In genomic region chr2:130346041-130346740, GRCh38 we compare ENCODE assay signal across 28 cellular contexts. TPM values are rescaled to one million over a fixed set of nuclear protein-coding genes. Genes with fewer than 3 reads are reported as not detected.
DNase-seq lines count a peak whose midpoint lies in the region; ATAC-seq, FAIRE-seq and TF ChIP-seq lines count a peak whose summit lies in the region.
"Had no signal": no experiment of that assay in that cellular context is flagged by ENCODE, and none has a peak within 500 bp of the region (broad histone marks: within the 10 kb centered on the region; RNA-seq: fewer than 3 reads in every experiment).

No MANE protein-coding gene starts in this region.

- H3K4me2 ChIP-seq in DOHH2 (ENCODE audit: low read length) (peak overlapping the region; percentile 97), GM12878 (ENCODE audit: control insufficient read depth, insufficient read depth) (peak overlapping the region; percentile 21)
- H3K4me2 ChIP-seq: BLaER1 had no signal

- no peak for FAIRE-seq in GM12878 (lab: Jason Lieb, UNC)
- FAIRE-seq: endothelial cell of umbilical vein, GM18507, islet of Langerhans had no signal

- H3K27me3 ChIP-seq in DOHH2 (ENCODE audit: control insufficient read depth, low read length): no peaks in the 10 kb centered on the region
- H3K27me3 ChIP-seq in GM12878 (replicated peaks in 1 of 2; ENCODE audit: control insufficient read depth in 2 of 2, insufficient read depth in 2 of 2, low read length in 1 of 2): no peaks in the 10 kb centered on the region
- H3K27me3 ChIP-seq: BLaER1, dorsolateral prefrontal cortex, MG63, tibial artery had no signal

- no peaks in the 10 kb centered on the region for H3K9me3 Mint-ChIP-seq in activated T-cell treated with anti-CD3 and anti-CD28 coated beads, Interleukin-2, amount 50 U/mL, for 24 hours
- no peaks in the 10 kb centered on the region for H3K9me3 Mint-ChIP-seq in neural crest cell
- H3K9me3 Mint-ChIP-seq: activated T-helper 2 cell treated with anti-CD3 and anti-CD28 coated beads, Interferon-gamma antibody, Interleukin-2, Interleukin-4, amounts not matched to agents 10 μg/mL and 5 μg/mL and 100 μg/mL, durations not matched to agents 14 hours and 24 hours and 36 hours had no signal

- intact Hi-C loops in GM12878 (cut with micrococcal nuclease; ENCODE audit: unreplicated experiment): loop anchor here (10.0 kb wide), 1 partner anchor 759 kb away; the partner anchor contains the start of gene PLEKHB2

- no TSS peak for BruUV-seq in GM12878 (replicated peaks; lab: Mats Ljungman, UMichigan)

- H3K27ac ChIP-seq in DOHH2 (ENCODE audit: low read depth, low read length) (peak overlapping the region; percentile 99), GM12878 (ENCODE audit: control insufficient read depth, insufficient read depth) (peak overlapping the region; percentile 64; the same call in 1 of the 2 replicates)
- H3K27ac ChIP-seq: BLaER1, dorsolateral prefrontal cortex, SK-N-MC, tibial artery had no signal

- H2AFZ ChIP-seq in GM12878 (ENCODE audit: control insufficient read depth, low read depth, low read length): no peak overlapping the region

- POLR2A ChIA-PET in GM12878 (lab: Charles Lee): no interaction called here

- no peak overlapping the region for H3K4me3 Mint-ChIP-seq in activated T-cell treated with anti-CD3 and anti-CD28 coated beads, Interleukin-2, amount 50 U/mL, for 24 hours
- peak overlapping the region; percentile 66 for H3K4me3 Mint-ChIP-seq in neural crest cell
- H3K4me3 Mint-ChIP-seq: T-helper 17 cell had no signal

- peak overlapping the region; percentile 86 for H3K4me3 ChIP-seq in DOHH2 (ENCODE audit: low read length)
- H3K4me3 ChIP-seq in GM12878: no peak overlapping the region
- H3K4me3 ChIP-seq: BLaER1, dorsolateral prefrontal cortex, MG63, SK-N-MC, tibial artery had no signal

- no peak for TF ChIP-seq RAD21 in GM12878 (IDR thresholded peaks at IDR 0.05; ENCODE audit: insufficient read depth, low read depth, low read length)

- TF ChIP-seq CTCF in DOHH2 (IDR thresholded peaks at IDR 0.05; ENCODE audit: low read depth, low read length, poor library complexity, severe bottlenecking): no peak
- no peak for TF ChIP-seq CTCF in GM12878 (IDR thresholded peaks at IDR 0.05 in 2 of 3, conservative IDR thresholded peaks at IDR 0.05 in 1 of 3; ENCODE audit: control insufficient read depth in 2 of 3, extremely low read depth in 1 of 3, insufficient read depth in 1 of 3, low read depth in 3 of 3, low read length in 3 of 3)
- TF ChIP-seq CTCF in neural crest cell (conservative IDR thresholded peaks at IDR 0.05): no peak

- H3K27ac Mint-ChIP-seq in activated T-cell treated with anti-CD3 and anti-CD28 coated beads, Interleukin-2, amount 50 U/mL, for 24 hours: peak overlapping the region; percentile 87
- H3K27ac Mint-ChIP-seq in neural crest cell (ENCODE audit: unreplicated experiment): no peak overlapping the region

- H3K9me3 ChIP-seq in DOHH2 (ENCODE audit: control insufficient read depth, insufficient read depth, low read length) (no peaks in the 10 kb centered on the region), GM12878 (replicated peaks; ENCODE audit: control insufficient read depth, insufficient read depth, low read length) (no peaks in the 10 kb centered on the region)
- H3K9me3 ChIP-seq: BLaER1, MG63, tibial artery had no signal

- SMC1A ChIA-PET in GM12878 (lab: Charles Lee; ENCODE audit: uncharacterized antibody, unreplicated experiment): interaction anchor here (1.2 kb wide), 1 partner anchor 27 kb away, joined by 4 read pairs; no protein-coding TSS in a partner anchor

- CTCF ChIA-PET in GM12878 (lab: Yijun Ruan, JAX): interaction anchor here (2.0 kb wide), 1 partner anchor 27 kb away, joined by 10 read pairs; no protein-coding TSS in a partner anchor

- H3K36me3 ChIP-seq in DOHH2 (ENCODE audit: control insufficient read depth, low read length): peaks cover 83% of the 10 kb centered on the region
- H3K36me3 ChIP-seq in GM12878 (ENCODE audit: control insufficient read depth in 2 of 2, insufficient read depth in 2 of 2, low read length in 1 of 2): peaks cover 19 to 22% of the 10 kb centered on the region in 2 experiments

- peaks cover 91% of the 10 kb centered on the region for H3K36me3 Mint-ChIP-seq in activated T-cell treated with anti-CD3 and anti-CD28 coated beads, Interleukin-2, amount 50 U/mL, for 24 hours (ENCODE audit: low read depth)
- H3K36me3 Mint-ChIP-seq in neural crest cell (ENCODE audit: low read depth): peaks cover 16% of the 10 kb centered on the region

- no peak; the same call in none of the 2 replicates for TF ChIP-seq POLR2A in GM12878 (IDR thresholded peaks at IDR 0.05; ENCODE audit: low read depth, low read length)

- TF ChIP-seq EP300 in GM12878 (IDR thresholded peaks at IDR 0.05; ENCODE audit: borderline replicate concordance in 1 of 2, control insufficient read depth in 1 of 2, low read depth in 2 of 2, low read length in 2 of 2): no peak

- DNase-seq in activated T-cell treated with anti-CD3 and anti-CD28 coated beads, Interleukin-2, amount 50 U/mL, for 24 hours: no peak
- DNase-seq in activated T-cell treated with anti-CD3 and anti-CD28 coated beads, Interleukin-2, amount 50 U/mL, for 1 hour: no peak
- no peak for DNase-seq in GM12878 (ENCODE audit: low read depth, low spot score)
- no peak for DNase-seq in neural crest cell (ENCODE audit: low read depth, low spot score)
- no peak for DNase-seq in NCI-H82 treated with DMSO at 0.1 percent for 48 hours (lab: John Stamatoyannopoulos, UW; ENCODE audit: unreplicated experiment)
- no peak for DNase-seq in AG08395 (ENCODE audit: low spot score)
- no peak for DNase-seq in NOMO-1 (lab: John Stamatoyannopoulos, UW; ENCODE audit: unreplicated experiment in 2 of 2)
- DNase-seq: activated CD4-positive, alpha-beta T cell treated with anti-CD3 and anti-CD28 coated beads for 4 hours; Calu3; DMS79 treated with DMSO at 0.1 percent for 48 hours; dorsolateral prefrontal cortex; H7; left ventricle myocardium superior; MG63; NCI-H1417; NCI-H2081 treated with DMSO at 0.1 percent for 48 hours; NCI-H345; NCI-H748 treated with DMSO at 0.1 percent for 48 hours; stimulated activated naive CD8-positive, alpha-beta T cell treated with anti-CD3 and anti-CD28 coated beads, Interleukin-15, Interleukin-2, amounts not matched to agents 100 U/mL and 50 U/mL, for 24 hours; T-helper 17 cell; tibial artery had no signal

- H3K4me1 Mint-ChIP-seq in activated T-cell treated with anti-CD3 and anti-CD28 coated beads, Interleukin-2, amount 50 U/mL, for 24 hours (ENCODE audit: low read depth): peaks cover 63% of the 10 kb centered on the region
- peaks cover 12% of the 10 kb centered on the region for H3K4me1 Mint-ChIP-seq in neural crest cell

- WGBS in GM12878 (ENCODE audit: insufficient coverage, insufficient replicate concordance, low lambda C conversion rate, missing lambda C conversion rate): 96% methylated on average over 23 of the region's 26 CpGs

- H3K4me1 ChIP-seq in DOHH2 (ENCODE audit: control insufficient read depth, low read length): peaks cover 71% of the 10 kb centered on the region
- peaks cover 18% of the 10 kb centered on the region for H3K4me1 ChIP-seq in GM12878 (ENCODE audit: control insufficient read depth, insufficient read depth, low read length)

- in situ Hi-C loops in GM12878 (cut with MboI): loop anchor here (25.0 kb wide), 1 partner anchor 1466 kb away; no protein-coding TSS in a partner anchor

- H3K9me2 ChIP-seq in DOHH2 (replicated peaks; ENCODE audit: control insufficient read depth, low read length): no peaks in the 10 kb centered on the region

- peaks cover 75% of the 10 kb centered on the region for H3F3A ChIP-seq in DOHH2 (ENCODE audit: control insufficient read depth, insufficient read depth)

- peaks cover 88% of the 10 kb centered on the region for H3K79me2 ChIP-seq in DOHH2 (ENCODE audit: control insufficient read depth, low read length)
- peaks cover 26% of the 10 kb centered on the region for H3K79me2 ChIP-seq in GM12878 (ENCODE audit: control insufficient read depth, insufficient read depth, low read length)

- no peak for ATAC-seq in GM12878
- ATAC-seq: left ventricle myocardium superior; stimulated activated naive CD8-positive, alpha-beta T cell treated with anti-CD3 and anti-CD28 coated beads, Interleukin-15, Interleukin-2, amounts not matched to agents 100 U/mL and 50 U/mL, for 24 hours; T-helper 17 cell had no signal

- no peak overlapping the region for H3K9ac ChIP-seq in GM12878 (ENCODE audit: control insufficient read depth, insufficient read depth, low read length)
- H3K9ac ChIP-seq: BLaER1 had no signal

- RAD21 ChIA-PET in GM12878 (lab: Charles Lee; ENCODE audit: unreplicated experiment): no interaction called here

- H4K20me1 ChIP-seq in DOHH2 (ENCODE audit: control insufficient read depth, insufficient read depth, low read depth, low read length): no peaks in the 10 kb centered on the region
- H4K20me1 ChIP-seq in GM12878 (ENCODE audit: control insufficient read depth, insufficient read depth): no peaks in the 10 kb centered on the region

- no peaks in the 10 kb centered on the region for H3K27me3 Mint-ChIP-seq in activated T-cell treated with anti-CD3 and anti-CD28 coated beads, Interleukin-2, amount 50 U/mL, for 24 hours
- H3K27me3 Mint-ChIP-seq in neural crest cell (ENCODE audit: low read depth): no peaks in the 10 kb centered on the region
- H3K27me3 Mint-ChIP-seq: T-helper 17 cell had no signal

RNA-seq across cellular contexts. Expression of gene IMP4, which starts 3.5 kb away (rescaled TPM):
- total RNA-seq in GM12878 (2013; cell fraction: nucleolus; rRNA removed): 66.8 and 77.9 TPM in 2 replicates
- total RNA-seq in GM12878 (2014; rRNA removed) (181 and 209 TPM in 2 replicates), GM12878 (2014; rRNA removed; fragmentation: Illumina TruSeq; extraction: Trizol) (74.9 and 85.3 TPM in 2 replicates), GM12878 (2021) (166 and 171 TPM in 2 replicates), neural crest cell (62.1 and 69.1 TPM in 2 replicates)
- polyA plus RNA-seq in GM12878 (2011; ENCODE audit: low read depth): 61.6 TPM
- polyA plus RNA-seq in GM12878 (2011; rRNA removed) (78.0 and 162 TPM in 2 replicates), GM12878 (2014; fragmentation: Illumina TruSeq; extraction: Trizol) (43.2 and 70.5 TPM in 2 replicates), GM12878 (2014; fragmentation: Nextera tagmentation; extraction: Ambion mirVana) (100 to 1,000 TPM in 1 of 2 experiments, 10 to 100 TPM in 1; 41.4 to 100 TPM), GM12878 (2014; rRNA removed) (242 and 273 TPM in 2 replicates), GM12878 (2016; fragmentation: Nextera tagmentation; extraction: Ambion mirVana) (100 to 1,000 TPM; 183 to 206 TPM)
- polyA plus RNA-seq in GM12878 (2011; cell fraction: cytosol; rRNA removed): 306 and 444 TPM in 2 replicates
- 402 and 407 TPM in 2 replicates for polyA plus RNA-seq in GM12878 (2011; cell fraction: nucleus; rRNA removed)
- polyA plus RNA-seq in GM12878 (2012): 134 and 142 TPM in 2 replicates
- polyA minus RNA-seq in GM12878 (2011; rRNA and poly(A)+ RNA removed): 132 and 174 TPM in 2 replicates
- polyA minus RNA-seq in GM12878 (2011; cell fraction: cytosol; rRNA and poly(A)+ RNA removed): 64.4 and 65.1 TPM in 2 replicates
- 89.7 and 141 TPM in 2 replicates for polyA minus RNA-seq in GM12878 (2011; cell fraction: nucleus; rRNA and poly(A)+ RNA removed)

RNA-seq across cellular contexts. Expression of gene PTPN18, which starts 9.7 kb away (rescaled TPM):
- 33.3 and 40.8 TPM in 2 replicates for total RNA-seq in GM12878 (2013; cell fraction: nucleolus; rRNA removed)
- total RNA-seq in GM12878 (2014; rRNA removed) (31.4 and 36.9 TPM in 2 replicates), GM12878 (2014; rRNA removed; fragmentation: Illumina TruSeq; extraction: Trizol) (38.5 and 39.8 TPM in 2 replicates), GM12878 (2021) (41.9 and 43.1 TPM in 2 replicates), neural crest cell (30.4 and 31.3 TPM in 2 replicates)
- polyA plus RNA-seq in GM12878 (2011; ENCODE audit: low read depth): 26.0 TPM
- polyA plus RNA-seq in GM12878 (2011; rRNA removed) (29.3 and 47.0 TPM in 2 replicates), GM12878 (2014; fragmentation: Illumina TruSeq; extraction: Trizol) (89.9 and 99.8 TPM in 2 replicates), GM12878 (2014; fragmentation: Nextera tagmentation; extraction: Ambion mirVana) (10 to 100 TPM; 14.8 to 17.5 TPM), GM12878 (2014; rRNA removed) (58.4 and 58.8 TPM in 2 replicates), GM12878 (2016; fragmentation: Nextera tagmentation; extraction: Ambion mirVana) (10 to 100 TPM; 43.7 to 45.6 TPM)
- 50.1 and 55.8 TPM in 2 replicates for polyA plus RNA-seq in GM12878 (2011; cell fraction: cytosol; rRNA removed)
- polyA plus RNA-seq in GM12878 (2011; cell fraction: nucleus; rRNA removed): 44.1 and 45.8 TPM in 2 replicates
- 37.9 and 44.0 TPM in 2 replicates for polyA plus RNA-seq in GM12878 (2012)
- polyA minus RNA-seq in GM12878 (2011; rRNA and poly(A)+ RNA removed): 22.4 and 27.1 TPM in 2 replicates
- 13.2 and 13.4 TPM in 2 replicates for polyA minus RNA-seq in GM12878 (2011; cell fraction: cytosol; rRNA and poly(A)+ RNA removed)
- 17.3 and 30.1 TPM in 2 replicates for polyA minus RNA-seq in GM12878 (2011; cell fraction: nucleus; rRNA and poly(A)+ RNA removed)
